In the genomic region with DNA sequence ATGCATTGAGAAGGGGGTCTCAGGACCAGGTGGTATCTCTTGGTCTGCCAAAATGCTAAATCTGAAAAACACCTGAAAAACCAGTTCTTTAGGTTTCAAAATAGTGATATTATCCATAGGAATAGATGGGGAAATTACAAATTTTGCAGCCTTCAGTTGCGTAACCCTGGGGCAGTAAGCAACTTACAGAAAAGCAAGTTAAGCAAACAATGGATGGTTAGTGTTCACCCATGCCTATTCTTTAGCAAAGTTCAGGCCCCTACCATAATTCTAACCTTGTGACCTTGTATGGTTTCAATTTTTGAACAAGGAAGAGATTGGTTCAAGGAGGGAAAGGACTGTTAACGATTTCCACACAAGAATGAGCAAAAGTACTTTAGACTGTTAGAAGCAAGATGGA, we compare ENCODE assay signal across 19 cellular contexts. TPM values are rescaled to one million over a fixed set of nuclear protein-coding genes. Genes with fewer than 3 reads are reported as not detected.
A peak's percentile ranks its signal among the peaks of the same experiment; 100 is the strongest.
DNase-seq lines count a peak whose midpoint lies in the region; ATAC-seq, FAIRE-seq and TF ChIP-seq lines count a peak whose summit lies in the region.
"Had no signal": no experiment of that assay in that cellular context is flagged by ENCODE, and none has a peak within 500 bp of the region (broad histone marks: within the 10 kb centered on the region; RNA-seq: fewer than 3 reads in every experiment).

No MANE protein-coding gene starts in this region.

- no peak overlapping the region for H3K9ac ChIP-seq in GM12878 (ENCODE audit: control insufficient read depth, insufficient read depth, low read length)

- H3K4me2 ChIP-seq in GM12878 (ENCODE audit: control insufficient read depth, insufficient read depth): no peak overlapping the region

- SMC1A ChIA-PET in GM12878 (lab: Charles Lee; ENCODE audit: uncharacterized antibody, unreplicated experiment): interaction anchor here (4.4 to 4.9 kb wide), 2 partner anchors 11 to 17 kb away, joined by 15 to 26 read pairs; no protein-coding TSS in a partner anchor

- H2AFZ ChIP-seq in GM12878 (ENCODE audit: control insufficient read depth, low read depth, low read length): no peak overlapping the region

- WGBS in GM12878 (ENCODE audit: insufficient coverage, insufficient replicate concordance, low lambda C conversion rate, missing lambda C conversion rate): 100% methylated on average over 2 of the region's 2 CpGs

- H3K27me3 ChIP-seq in GM12878 (replicated peaks in 1 of 2; ENCODE audit: control insufficient read depth in 2 of 2, insufficient read depth in 2 of 2, low read length in 1 of 2): no peaks in the 10 kb centered on the region
- H3K27me3 ChIP-seq in neutrophil: no peaks in the 10 kb centered on the region
- H3K27me3 ChIP-seq: BE2C had no signal

- H4K20me1 ChIP-seq in GM12878 (ENCODE audit: control insufficient read depth, insufficient read depth): no peaks in the 10 kb centered on the region

- H3K4me1 ChIP-seq in GM12878 (ENCODE audit: control insufficient read depth, insufficient read depth, low read length): no peaks in the 10 kb centered on the region
- H3K4me1 ChIP-seq in neutrophil (ENCODE audit: control insufficient read depth in 1 of 2, insufficient read depth in 1 of 2, low read depth in 1 of 2, low read length in 1 of 2): peaks cover 23 to 26% of the 10 kb centered on the region in 2 experiments
- H3K4me1 ChIP-seq: BE2C had no signal

- H3K27ac ChIP-seq in GM12878 (ENCODE audit: control insufficient read depth, insufficient read depth) (no peak overlapping the region), neutrophil (peak overlapping the region; percentile 55)
- H3K27ac ChIP-seq: C4-2B had no signal

- ATAC-seq in GM12878 (no peak), sciatic nerve (no peak)

- RAD21 ChIA-PET in GM12878 (lab: Charles Lee; ENCODE audit: unreplicated experiment): no interaction called here

- peak; percentile 31 for FAIRE-seq in GM12878 (lab: Jason Lieb, UNC)
- FAIRE-seq: G401.6, GM12892, GM19239, HTR-8/SVneo had no signal

- H3K36me3 ChIP-seq in GM12878 (ENCODE audit: control insufficient read depth in 2 of 2, insufficient read depth in 2 of 2, low read length in 1 of 2) (no peaks in the 10 kb centered on the region), neutrophil (peaks cover 7% of the 10 kb centered on the region)

- TF ChIP-seq CTCF in GM12878 (IDR thresholded peaks at IDR 0.05 in 2 of 3, conservative IDR thresholded peaks at IDR 0.05 in 1 of 3; ENCODE audit: control insufficient read depth in 2 of 3, extremely low read depth in 1 of 3, insufficient read depth in 1 of 3, low read depth in 3 of 3, low read length in 3 of 3) (no peak), neutrophil (IDR thresholded peaks at IDR 0.05) (no peak)

- TF ChIP-seq EP300 in Ishikawa (IDR thresholded peaks at IDR 0.05; ENCODE audit: borderline replicate concordance): no peak
- no peak for TF ChIP-seq EP300 in GM12878 (IDR thresholded peaks at IDR 0.05; ENCODE audit: borderline replicate concordance in 1 of 2, control insufficient read depth in 1 of 2, low read depth in 2 of 2, low read length in 2 of 2)

- POLR2A ChIA-PET in GM12878 (lab: Charles Lee): interaction anchor here (1.2 kb wide), 1 partner anchor 24 kb away, joined by 3 read pairs; no protein-coding TSS in a partner anchor

- TF ChIP-seq POLR2A in GM12878 (IDR thresholded peaks at IDR 0.05; ENCODE audit: low read depth, low read length): no peak

- CTCF ChIA-PET in GM12878 (lab: Yijun Ruan, JAX): interaction anchor here (1.0 to 1.8 kb wide), 3 partner anchors 12 to 134 kb away, joined by 3 to 5 read pairs (median 3); no protein-coding TSS in a partner anchor

- H3K4me3 ChIP-seq in GM12878 (no peak overlapping the region), neutrophil (ENCODE audit: low read depth in 1 of 2, low read length in 1 of 2) (no peak overlapping the region)

- BruUV-seq in GM12878 (replicated peaks; lab: Mats Ljungman, UMichigan): no TSS peak

- H3K9me3 ChIP-seq in GM12878 (replicated peaks; ENCODE audit: control insufficient read depth, insufficient read depth, low read length): no peaks in the 10 kb centered on the region; the same call in 2 of the 3 replicates
- no peaks in the 10 kb centered on the region for H3K9me3 ChIP-seq in neutrophil
- H3K9me3 ChIP-seq: BE2C had no signal

- H3K79me2 ChIP-seq in GM12878 (ENCODE audit: control insufficient read depth, insufficient read depth, low read length): no peaks in the 10 kb centered on the region

- DNase-seq in SIG-M5 treated with dmso at 0.1 percent for 504 hours (lab: John Stamatoyannopoulos, UW; ENCODE audit: unreplicated experiment) (peak; percentile 16), SIG-M5 (lab: John Stamatoyannopoulos, UW) (no peak), GM12878 (ENCODE audit: low read depth, low spot score) (no peak), sciatic nerve (ENCODE audit: low spot score) (no peak), retina (no peak)
- DNase-seq: 8988T; BE2C; CD4-positive, alpha-beta memory T cell; DMS79 treated with DMSO at 0.1 percent for 48 hours; EL; HCEC 1CT; HFFc6 had no signal

- TF ChIP-seq RAD21 in Ishikawa (IDR thresholded peaks at IDR 0.05; ENCODE audit: low read depth) (no peak), GM12878 (IDR thresholded peaks at IDR 0.05; ENCODE audit: insufficient read depth, low read depth, low read length) (no peak)

- in situ Hi-C loops in GM12878 (cut with MboI): no loop called here

- intact Hi-C loops in GM12878 (cut with micrococcal nuclease; ENCODE audit: unreplicated experiment): no loop called here
- intact Hi-C loops in sciatic nerve (cut with DNase I): no loop called here

TF ChIP-seq in Ishikawa, 13 proteins besides CTCF, POLR2A, EP300 and RAD21:
- TF ChIP-seq EGR1 (IDR thresholded peaks at IDR 0.05): no peak
- TF ChIP-seq CEBPB (IDR thresholded peaks at IDR 0.05): peak; percentile 42; the same call in 1 of the 2 replicates

TF ChIP-seq in GM12878, 131 proteins besides CTCF, POLR2A, EP300 and RAD21 (continues in another document):
- no peak for TF ChIP-seq ZZZ3 (IDR thresholded peaks at IDR 0.05; ENCODE audit: control insufficient read depth, insufficient read length, low read depth)
- TF ChIP-seq PAX5 (IDR thresholded peaks at IDR 0.05; ENCODE audit: borderline replicate concordance, low read depth, low read length): no peak
- no peak for TF ChIP-seq YY1 (IDR thresholded peaks at IDR 0.05; ENCODE audit: low read depth, low read length)
- TF ChIP-seq SMARCA5 (IDR thresholded peaks at IDR 0.05): no peak
- no peak for TF ChIP-seq ZNF384 (IDR thresholded peaks at IDR 0.05; ENCODE audit: borderline replicate concordance, low read depth, low read length)
- no peak for TF ChIP-seq CEBPB (IDR thresholded peaks at IDR 0.05; ENCODE audit: borderline replicate concordance in 1 of 2, low read depth in 2 of 2, low read length in 2 of 2)
- TF ChIP-seq NBN (IDR thresholded peaks at IDR 0.05): no peak
- TF ChIP-seq, protein P1, sequence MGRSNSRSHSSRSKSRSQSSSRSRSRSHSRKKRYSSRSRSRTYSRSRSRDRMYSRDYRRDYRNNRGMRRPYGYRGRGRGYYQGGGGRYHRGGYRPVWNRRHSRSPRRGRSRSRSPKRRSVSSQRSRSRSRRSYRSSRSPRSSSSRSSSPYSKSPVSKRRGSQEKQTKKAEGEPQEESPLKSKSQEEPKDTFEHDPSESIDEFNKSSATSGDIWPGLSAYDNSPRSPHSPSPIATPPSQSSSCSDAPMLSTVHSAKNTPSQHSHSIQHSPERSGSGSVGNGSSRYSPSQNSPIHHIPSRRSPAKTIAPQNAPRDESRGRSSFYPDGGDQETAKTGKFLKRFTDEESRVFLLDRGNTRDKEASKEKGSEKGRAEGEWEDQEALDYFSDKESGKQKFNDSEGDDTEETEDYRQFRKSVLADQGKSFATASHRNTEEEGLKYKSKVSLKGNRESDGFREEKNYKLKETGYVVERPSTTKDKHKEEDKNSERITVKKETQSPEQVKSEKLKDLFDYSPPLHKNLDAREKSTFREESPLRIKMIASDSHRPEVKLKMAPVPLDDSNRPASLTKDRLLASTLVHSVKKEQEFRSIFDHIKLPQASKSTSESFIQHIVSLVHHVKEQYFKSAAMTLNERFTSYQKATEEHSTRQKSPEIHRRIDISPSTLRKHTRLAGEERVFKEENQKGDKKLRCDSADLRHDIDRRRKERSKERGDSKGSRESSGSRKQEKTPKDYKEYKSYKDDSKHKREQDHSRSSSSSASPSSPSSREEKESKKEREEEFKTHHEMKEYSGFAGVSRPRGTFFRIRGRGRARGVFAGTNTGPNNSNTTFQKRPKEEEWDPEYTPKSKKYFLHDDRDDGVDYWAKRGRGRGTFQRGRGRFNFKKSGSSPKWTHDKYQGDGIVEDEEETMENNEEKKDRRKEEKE (IDR thresholded peaks at IDR 0.05): no peak
- no peak for TF ChIP-seq RB1 (IDR thresholded peaks at IDR 0.05; ENCODE audit: borderline replicate concordance)
- TF ChIP-seq, protein P2, sequence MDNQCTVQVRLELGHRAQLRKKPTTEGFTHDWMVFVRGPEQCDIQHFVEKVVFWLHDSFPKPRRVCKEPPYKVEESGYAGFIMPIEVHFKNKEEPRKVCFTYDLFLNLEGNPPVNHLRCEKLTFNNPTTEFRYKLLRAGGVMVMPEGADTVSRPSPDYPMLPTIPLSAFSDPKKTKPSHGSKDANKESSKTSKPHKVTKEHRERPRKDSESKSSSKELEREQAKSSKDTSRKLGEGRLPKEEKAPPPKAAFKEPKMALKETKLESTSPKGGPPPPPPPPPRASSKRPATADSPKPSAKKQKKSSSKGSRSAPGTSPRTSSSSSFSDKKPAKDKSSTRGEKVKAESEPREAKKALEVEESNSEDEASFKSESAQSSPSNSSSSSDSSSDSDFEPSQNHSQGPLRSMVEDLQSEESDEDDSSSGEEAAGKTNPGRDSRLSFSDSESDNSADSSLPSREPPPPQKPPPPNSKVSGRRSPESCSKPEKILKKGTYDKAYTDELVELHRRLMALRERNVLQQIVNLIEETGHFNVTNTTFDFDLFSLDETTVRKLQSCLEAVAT (IDR thresholded peaks at IDR 0.05): no peak

RNA-seq across cellular contexts. Expression of a gene that starts 24.5 kb away (rescaled TPM):
- total RNA-seq in GM12878 (2013; cell fraction: nucleolus; rRNA removed): 41.5 and 42.2 TPM in 2 replicates
- total RNA-seq in GM12878 (2014; rRNA removed): 103 and 127 TPM in 2 replicates
- 63.0 and 66.7 TPM in 2 replicates for total RNA-seq in GM12878 (2014; rRNA removed; fragmentation: Illumina TruSeq; extraction: Trizol)
- total RNA-seq in GM12878 (2021): 80.0 and 80.2 TPM in 2 replicates
- polyA plus RNA-seq in GM12878 (2011; ENCODE audit: low read depth): 58.0 TPM
- polyA plus RNA-seq in GM12878 (2011; rRNA removed): 188 and 194 TPM in 2 replicates
- polyA plus RNA-seq in GM12878 (2011; cell fraction: cytosol; rRNA removed): 89.8 and 172 TPM in 2 replicates
- polyA plus RNA-seq in GM12878 (2011; cell fraction: nucleus; rRNA removed): 74.7 and 110 TPM in 2 replicates
- polyA plus RNA-seq in GM12878 (2012): 135 and 145 TPM in 2 replicates
- polyA plus RNA-seq in GM12878 (2014; fragmentation: Illumina TruSeq; extraction: Trizol): 130 and 179 TPM in 2 replicates
- 100 to 1,000 TPM; 311 to 366 TPM for polyA plus RNA-seq in GM12878 (2014; fragmentation: Nextera tagmentation; extraction: Ambion mirVana)
- 195 and 236 TPM in 2 replicates for polyA plus RNA-seq in GM12878 (2014; rRNA removed)
- 100 to 1,000 TPM; 185 to 187 TPM for polyA plus RNA-seq in GM12878 (2016; fragmentation: Nextera tagmentation; extraction: Ambion mirVana)
- 69.4 and 81.1 TPM in 2 replicates for polyA minus RNA-seq in GM12878 (2011; rRNA and poly(A)+ RNA removed)
- polyA minus RNA-seq in GM12878 (2011; cell fraction: cytosol; rRNA and poly(A)+ RNA removed): 9.3 and 12.3 TPM in 2 replicates
- 41.7 and 62.0 TPM in 2 replicates for polyA minus RNA-seq in GM12878 (2011; cell fraction: nucleus; rRNA and poly(A)+ RNA removed)
- 22.2 TPM for total RNA-seq in sciatic nerve
